ENCODE assay signal across 7 cellular contexts in genomic region chr7:17856251-17856650, GRCh38.
"Had no signal": no experiment of that assay in that cellular context is flagged by ENCODE, and none has a peak within 500 bp of the region (broad histone marks: within the 10 kb centered on the region; RNA-seq: fewer than 3 reads in every experiment).

No MANE protein-coding gene starts in this region.

- ATAC-seq: HepG2 had no signal

- H3K27me3 Mint-ChIP-seq: IgD-negative memory B cell had no signal

- DNase-seq: IMR-90, KBM-7, KG1 had no signal

- H3K27ac ChIP-seq: HL-60 had no signal

- FAIRE-seq: HepG2, HTR-8/SVneo had no signal

- H3K27ac Mint-ChIP-seq: IgD-negative memory B cell had no signal
